8 cellular contexts compared by ENCODE assay signal in the genomic region with DNA sequence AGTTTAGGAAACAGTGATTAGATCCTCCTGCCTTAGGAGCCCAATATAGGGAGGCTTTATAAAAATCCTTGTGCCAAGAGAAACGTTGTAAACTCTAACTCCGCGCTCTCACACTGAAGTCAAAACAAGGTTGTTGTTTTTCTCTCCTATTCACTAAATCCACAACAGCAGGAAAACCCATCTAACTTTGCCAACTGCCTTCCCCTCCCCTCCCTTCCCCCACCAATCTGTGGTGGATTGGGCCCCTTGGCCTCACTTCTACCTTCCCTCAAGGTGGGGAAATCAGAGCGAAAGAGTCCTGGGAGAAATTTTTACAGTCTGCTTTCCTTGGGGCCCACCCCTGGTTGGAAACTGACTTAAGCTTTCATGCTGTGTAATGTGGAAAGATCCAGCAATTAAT. TPM values are rescaled to one million over a fixed set of nuclear protein-coding genes. Genes with fewer than 3 reads are reported as not detected.
DNase-seq lines count a peak whose midpoint lies in the region; ATAC-seq and TF ChIP-seq lines count a peak whose summit lies in the region.

No MANE protein-coding gene starts in this region.

- H3K4me1 ChIP-seq in GM23248 (ENCODE audit: insufficient read depth) (peaks cover 17% of the 10 kb centered on the region), skeletal muscle satellite cell (ENCODE audit: control insufficient read depth, insufficient read depth, low read length) (peaks cover 37% of the 10 kb centered on the region)

- H3K79me2 ChIP-seq in GM23248 (ENCODE audit: insufficient read depth): no peaks in the 10 kb centered on the region

- H3K27ac Mint-ChIP-seq in T-helper 2 cell treated with Interferon-gamma antibody and Interleukin-4, amounts not matched to agents 5 μg/mL and 100 μg/mL, for 36 hours: peak overlapping the region; percentile 100
- peak overlapping the region; percentile 95 for H3K27ac Mint-ChIP-seq in glutamatergic neuron (ENCODE audit: unreplicated experiment)

- no peak for TF ChIP-seq CTCF in glutamatergic neuron (IDR thresholded peaks at IDR 0.05; ENCODE audit: partially characterized antibody, unreplicated experiment)

- peak overlapping the region; percentile 94 for H3K4me3 Mint-ChIP-seq in T-helper 2 cell treated with Interferon-gamma antibody and Interleukin-4, amounts not matched to agents 5 μg/mL and 100 μg/mL, for 36 hours
- H3K4me3 Mint-ChIP-seq in glutamatergic neuron (ENCODE audit: unreplicated experiment): peak overlapping the region; percentile 94

- H3K36me3 Mint-ChIP-seq in T-helper 2 cell treated with Interferon-gamma antibody and Interleukin-4, amounts not matched to agents 5 μg/mL and 100 μg/mL, for 36 hours (ENCODE audit: low read depth): no peaks in the 10 kb centered on the region
- no peaks in the 10 kb centered on the region for H3K36me3 Mint-ChIP-seq in glutamatergic neuron (ENCODE audit: unreplicated experiment)

- H3K36me3 ChIP-seq in GM23248 (ENCODE audit: low read depth) (no peaks in the 10 kb centered on the region), skeletal muscle satellite cell (ENCODE audit: insufficient read depth, low read length) (no peaks in the 10 kb centered on the region)

- no peaks in the 10 kb centered on the region for H3K9me3 Mint-ChIP-seq in T-helper 2 cell treated with Interferon-gamma antibody and Interleukin-4, amounts not matched to agents 5 μg/mL and 100 μg/mL, for 36 hours
- peaks cover 9% of the 10 kb centered on the region for H3K9me3 Mint-ChIP-seq in glutamatergic neuron (ENCODE audit: unreplicated experiment)

- in situ Hi-C loops in GM23248 (cut with MboI): no loop called here

- no peak overlapping the region for H2AFZ ChIP-seq in GM23248

- no peak for ATAC-seq in GM18520 (IDR thresholded peaks at IDR 0.05; ENCODE audit: unreplicated experiment)

- H3K9me2 ChIP-seq in GM23248 (ENCODE audit: insufficient read depth): no peaks in the 10 kb centered on the region

- peaks cover 30% of the 10 kb centered on the region for H3K4me1 Mint-ChIP-seq in T-helper 2 cell treated with Interferon-gamma antibody and Interleukin-4, amounts not matched to agents 5 μg/mL and 100 μg/mL, for 36 hours (ENCODE audit: low read depth)
- peaks cover 57% of the 10 kb centered on the region for H3K4me1 Mint-ChIP-seq in glutamatergic neuron (ENCODE audit: low read depth, unreplicated experiment)

- H3K9ac ChIP-seq in GM23248 (peak overlapping the region; percentile 91), skeletal muscle satellite cell (ENCODE audit: low read depth, low read length) (no peak overlapping the region)

- H4K20me1 ChIP-seq in GM23248 (ENCODE audit: insufficient read depth): no peaks in the 10 kb centered on the region

- DNase-seq in GM23248 (peak; percentile 26), glutamatergic neuron (no peak), SIG-M5 (lab: John Stamatoyannopoulos, UW) (no peak), cerebellar nuclear complex (lab: John Stamatoyannopoulos, UW) (no peak), SW 1271 (lab: John Stamatoyannopoulos, UW) (no peak)
- no peak for DNase-seq in T-helper 2 cell treated with Interferon-gamma antibody and Interleukin-4, amounts not matched to agents 5 μg/mL and 100 μg/mL, for 36 hours (ENCODE audit: low spot score)

- 39 to 49% methylated on average over 4 of the region's 4 CpGs for whole genome bisulfite sequencing in GM23248 (ENCODE audit: low coverage in 1 of 2, low lambda C conversion rate in 2 of 2, missing lambda C conversion rate in 2 of 2), 2 experiments

- no peaks in the 10 kb centered on the region for H3K9me3 ChIP-seq in GM23248 (ENCODE audit: low read depth)
- H3K9me3 ChIP-seq in skeletal muscle satellite cell (replicated peaks; ENCODE audit: low read length): no peaks in the 10 kb centered on the region

- H3K27me3 Mint-ChIP-seq in T-helper 2 cell treated with Interferon-gamma antibody and Interleukin-4, amounts not matched to agents 5 μg/mL and 100 μg/mL, for 36 hours (ENCODE audit: low read depth): peaks cover 7% of the 10 kb centered on the region
- H3K27me3 Mint-ChIP-seq in glutamatergic neuron (ENCODE audit: unreplicated experiment): peaks cover 12% of the 10 kb centered on the region

- H3K27me3 ChIP-seq in GM23248 (replicated peaks; ENCODE audit: insufficient read depth) (no peaks in the 10 kb centered on the region), skeletal muscle satellite cell (ENCODE audit: control insufficient read depth, insufficient read depth, low read length) (no peaks in the 10 kb centered on the region)

- H3K4me2 ChIP-seq in GM23248 (ENCODE audit: unreplicated experiment): peak overlapping the region; percentile 87
- H3K4me2 ChIP-seq in skeletal muscle satellite cell (ENCODE audit: low read length): peak overlapping the region; percentile 97

- peaks cover 25% of the 10 kb centered on the region for H3F3A ChIP-seq in GM23248 (ENCODE audit: insufficient read depth)

- no peak overlapping the region for H3K4me3 ChIP-seq in GM23248
- peak overlapping the region; percentile 86 for H3K4me3 ChIP-seq in skeletal muscle satellite cell (ENCODE audit: low read length)

- H3K27ac ChIP-seq in GM23248: peak overlapping the region; percentile 88

RNA-seq across cellular contexts. Expression of gene DHRS12, which starts 1.4 kb away (rescaled TPM):
- 1.6 and 5.7 TPM in 2 replicates for total RNA-seq in GM23248 (2014; rRNA removed; shearing (Covaris generic))
- polyA plus RNA-seq in GM23248 (2016; fragmentation: Nextera tagmentation; extraction: Ambion mirVana): 13.3 and 15.2 TPM in 2 replicates
- 19.8 TPM for total RNA-seq in glutamatergic neuron (ENCODE audit: unreplicated experiment)
- 2.5 and 2.8 TPM in 2 replicates for total RNA-seq in skeletal muscle satellite cell (2012; rRNA removed)

RNA-seq across cellular contexts. Expression of gene TMEM272, which starts 42.4 kb away (rescaled TPM):
- not detected in 2 replicates for total RNA-seq in GM23248 (2014; rRNA removed; shearing (Covaris generic))
- not detected in 2 replicates for polyA plus RNA-seq in GM23248 (2016; fragmentation: Nextera tagmentation; extraction: Ambion mirVana)
- total RNA-seq in glutamatergic neuron (ENCODE audit: unreplicated experiment): 0.59 TPM
- total RNA-seq in skeletal muscle satellite cell (2012; rRNA removed): not detected in 2 replicates

RNA-seq across cellular contexts. Expression of gene CCDC70, which starts 59.2 kb away (rescaled TPM):
- total RNA-seq in GM23248 (2014; rRNA removed; shearing (Covaris generic)): not detected in 2 replicates
- polyA plus RNA-seq in GM23248 (2016; fragmentation: Nextera tagmentation; extraction: Ambion mirVana): not detected in 2 replicates
- not detected for total RNA-seq in glutamatergic neuron (ENCODE audit: unreplicated experiment)
- total RNA-seq in skeletal muscle satellite cell (2012; rRNA removed): not detected in 2 replicates
